Comparison of ENCODE assay signal across 15 cellular contexts in genomic region chr6:154002894-154003293, GRCh38. TPM values are rescaled to one million over a fixed set of nuclear protein-coding genes. Genes with fewer than 3 reads are reported as not detected.
A peak's percentile ranks its signal among the peaks of the same experiment; 100 is the strongest.
DNase-seq lines count a peak whose midpoint lies in the region; ATAC-seq and TF ChIP-seq lines count a peak whose summit lies in the region.
"Had no signal": no experiment of that assay in that cellular context is flagged by ENCODE, and none has a peak within 500 bp of the region (broad histone marks: within the 10 kb centered on the region; RNA-seq: fewer than 3 reads in every experiment).

No MANE protein-coding gene starts in this region.

- no peak for TF ChIP-seq CTCF in chondrocyte (IDR thresholded peaks at IDR 0.05)

- no peaks in the 10 kb centered on the region for H3K4me1 Mint-ChIP-seq in chondrocyte (ENCODE audit: low read depth)
- H3K4me1 Mint-ChIP-seq in stimulated activated memory B cell treated with anti-CD40 and anti-IgM and Interleukin-4, amounts not matched to agents 10 μg/mL and 1 μg/mL and 100 μg/mL, for 72 hours, result no peaks in the 10 kb centered on the region
- H3K4me1 Mint-ChIP-seq: B cell had no signal

- DNase-seq in chondrocyte (ENCODE audit: low spot score), result peak; percentile 63
- peak; percentile 69 for DNase-seq in posterior vena cava (ENCODE audit: low spot score)
- no peak for DNase-seq in T-helper 1 cell
- DNase-seq: AML-193; Caco-2; Calu3; CD4-positive, alpha-beta T cell; CD8-positive, alpha-beta T cell; DMS79 treated with DMSO at 0.1 percent for 48 hours; GF-D8 had no signal

- intact Hi-C loops in posterior vena cava (cut with DNase I), result no loop called here

- H3K27ac Mint-ChIP-seq in chondrocyte (ENCODE audit: unreplicated experiment), result no peak overlapping the region
- no peak overlapping the region for H3K27ac Mint-ChIP-seq in stimulated activated memory B cell treated with anti-CD40 and anti-IgM and Interleukin-4, amounts not matched to agents 10 μg/mL and 1 μg/mL and 100 μg/mL, for 72 hours
- H3K27ac Mint-ChIP-seq: B cell; CD4-positive, alpha-beta T cell; CD8-positive, alpha-beta T cell had no signal

- peaks cover 15% of the 10 kb centered on the region for H3K27me3 Mint-ChIP-seq in chondrocyte (ENCODE audit: low read depth)
- no peaks in the 10 kb centered on the region for H3K27me3 Mint-ChIP-seq in stimulated activated memory B cell treated with anti-CD40 and anti-IgM and Interleukin-4, amounts not matched to agents 10 μg/mL and 1 μg/mL and 100 μg/mL, for 72 hours
- H3K27me3 Mint-ChIP-seq: B cell had no signal

- no peak overlapping the region for H3K4me3 Mint-ChIP-seq in chondrocyte (ENCODE audit: unreplicated experiment)
- no peak overlapping the region for H3K4me3 Mint-ChIP-seq in stimulated activated memory B cell treated with anti-CD40 and anti-IgM and Interleukin-4, amounts not matched to agents 10 μg/mL and 1 μg/mL and 100 μg/mL, for 72 hours
- H3K4me3 Mint-ChIP-seq: B cell; CD4-positive, alpha-beta T cell; CD8-positive, alpha-beta T cell had no signal

- peak; percentile 34 for ATAC-seq in stimulated activated memory B cell treated with anti-CD40 and anti-IgM and Interleukin-4, amounts not matched to agents 10 μg/mL and 1 μg/mL and 100 μg/mL, for 72 hours
- ATAC-seq in GM21381 (IDR thresholded peaks at IDR 0.05; ENCODE audit: unreplicated experiment), result no peak
- ATAC-seq: A549; CD8-positive, alpha-beta T cell had no signal

- no peaks in the 10 kb centered on the region for H3K36me3 Mint-ChIP-seq in chondrocyte (ENCODE audit: low read depth)
- no peaks in the 10 kb centered on the region for H3K36me3 Mint-ChIP-seq in stimulated activated memory B cell treated with anti-CD40 and anti-IgM and Interleukin-4, amounts not matched to agents 10 μg/mL and 1 μg/mL and 100 μg/mL, for 72 hours
- H3K36me3 Mint-ChIP-seq: CD8-positive, alpha-beta T cell had no signal

- peaks cover 12% of the 10 kb centered on the region for H3K9me3 Mint-ChIP-seq in chondrocyte (ENCODE audit: low read depth)
- peaks cover 7% of the 10 kb centered on the region for H3K9me3 Mint-ChIP-seq in stimulated activated memory B cell treated with anti-CD40 and anti-IgM and Interleukin-4, amounts not matched to agents 10 μg/mL and 1 μg/mL and 100 μg/mL, for 72 hours

RNA-seq across cellular contexts. Expression of gene OPRM1, which starts 36.1 kb away (rescaled TPM):
- total RNA-seq in chondrocyte, result not detected in 3 replicates
- total RNA-seq in posterior vena cava, result not detected
- total RNA-seq: A172; B cell; Caco-2; Calu3; CD4-positive, alpha-beta T cell; CD8-positive, alpha-beta T cell had no signal

Comparison
In these comparisons a context has a peak if more than half of its experiments do, and no peak if none do; other contexts are left out.
1. DNase-seq: peak in chondrocyte (single experiment) and posterior vena cava (single experiment); none in T-helper 1 cell (0 of 5).